ENCODE assay signal across 15 cellular contexts in the genomic region with DNA sequence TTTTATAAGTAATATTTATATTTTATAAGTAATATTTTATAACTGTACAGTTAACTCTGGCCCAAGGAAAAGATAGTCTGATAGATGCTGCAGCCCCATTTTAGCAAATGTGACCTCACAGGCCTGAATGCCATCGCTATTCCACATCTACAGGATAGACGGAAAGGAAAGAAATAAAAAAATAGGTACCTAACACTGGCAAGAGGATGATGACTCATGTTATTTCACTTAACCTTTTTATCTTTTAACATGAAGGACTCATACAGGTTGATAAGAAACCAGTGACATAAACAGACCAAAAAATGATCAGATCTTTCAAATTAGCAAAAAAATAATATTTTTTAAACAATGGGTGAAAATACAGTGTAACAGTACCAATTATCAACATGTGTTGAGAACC. TPM values are rescaled to one million over a fixed set of nuclear protein-coding genes. Genes with fewer than 3 reads are reported as not detected.
DNase-seq lines count a peak whose midpoint lies in the region; ATAC-seq and TF ChIP-seq lines count a peak whose summit lies in the region.
"Had no signal": no experiment of that assay in that cellular context is flagged by ENCODE, and none has a peak within 500 bp of the region (broad histone marks: within the 10 kb centered on the region; RNA-seq: fewer than 3 reads in every experiment).

No MANE protein-coding gene starts in this region.

- H2BK20ac ChIP-seq in IMR-90 (ENCODE audit: low read depth, low read length) = no peak overlapping the region

- no peaks in the 10 kb centered on the region for H4K20me1 ChIP-seq in IMR-90 (ENCODE audit: insufficient read depth, low read length)

- H3K9me1 ChIP-seq in IMR-90 (ENCODE audit: insufficient read depth, low read length) = no peaks in the 10 kb centered on the region; the same call in 1 of the 2 replicates

- CTCF ChIA-PET in IMR-90 (lab: Yijun Ruan, JAX) = no interaction called here

- ATAC-seq in IMR-90 (ENCODE audit: low read depth) = no peak
- no peak for ATAC-seq in activated naive CD8-positive, alpha-beta T cell treated with anti-CD3 and anti-CD28 coated beads, Interleukin-2, amount 50 U/mL, for 24 hours
- no peak for ATAC-seq in stimulated activated effector memory CD8-positive, alpha-beta T cell treated with anti-CD3 and anti-CD28 coated beads, Interleukin-12 subunit alpha, Interleukin-12 subunit beta, amount 100 ng/mL, for 72 hours
- ATAC-seq: esophagus mucosa, HCT116, pancreas had no signal

- TF ChIP-seq RAD21 in IMR-90 (IDR thresholded peaks at IDR 0.05; ENCODE audit: low read length) = no peak

- no peak for DNase-seq in activated naive CD4-positive, alpha-beta T cell treated with anti-CD3 and anti-CD28 coated beads, Interleukin-2, amount 50 U/mL, for 16 hours
- DNase-seq in IMR-90 (no peak), GM19238 (ENCODE audit: insufficient read length, low spot score) (no peak), iPS-NIHi7 (ENCODE audit: extremely low spot score) (no peak)
- DNase-seq in activated naive CD8-positive, alpha-beta T cell treated with anti-CD3 and anti-CD28 coated beads, Interleukin-2, amount 50 U/mL, for 24 hours = no peak
- DNase-seq in stimulated activated effector memory CD8-positive, alpha-beta T cell treated with anti-CD3 and anti-CD28 coated beads, Interleukin-12 subunit alpha, Interleukin-12 subunit beta, amount 100 ng/mL, for 72 hours (ENCODE audit: low spot score in 2 of 2) = no peak
- no peak for DNase-seq in stimulated activated CD4-positive, alpha-beta T cell treated with anti-CD3 and anti-CD28 coated beads, Interleukin-15, amount 100 ng/mL, for 24 hours
- DNase-seq: head of caudate nucleus, KG1, NCI-H1417, pancreas, spleen had no signal

- POLR2A ChIA-PET in IMR-90 (lab: Charles Lee; ENCODE audit: unreplicated experiment) = interaction anchor here (0.5 kb wide), 1 partner anchor 700 kb away, joined by 5 read pairs; no protein-coding TSS in a partner anchor

- no peak overlapping the region for H2BK15ac ChIP-seq in IMR-90 (ENCODE audit: low read depth, low read length)

- peak overlapping the region; percentile 92 for H3K4me3 Mint-ChIP-seq in activated naive CD4-positive, alpha-beta T cell treated with anti-CD3 and anti-CD28 coated beads, Interleukin-2, amount 50 U/mL, for 24 hours
- peak overlapping the region; percentile 95 for H3K4me3 Mint-ChIP-seq in activated naive CD8-positive, alpha-beta T cell treated with anti-CD3 and anti-CD28 coated beads, Interleukin-2, amount 50 U/mL, for 24 hours
- H3K4me3 Mint-ChIP-seq in stimulated activated effector memory CD8-positive, alpha-beta T cell treated with anti-CD3 and anti-CD28 coated beads, Interleukin-12 subunit alpha, Interleukin-12 subunit beta, amount 100 ng/mL, for 72 hours = peak overlapping the region; percentile 86

- H3K14ac ChIP-seq in IMR-90 (replicated peaks; ENCODE audit: low read depth, low read length) = no peak overlapping the region

- peak overlapping the region; percentile 67; the same call in 1 of the 2 replicates for H2BK120ac ChIP-seq in IMR-90 (ENCODE audit: low read depth, low read length)

- H3K4me1 Mint-ChIP-seq in activated naive CD4-positive, alpha-beta T cell treated with anti-CD3 and anti-CD28 coated beads, Interleukin-2, amount 50 U/mL, for 24 hours = peaks cover 79% of the 10 kb centered on the region
- peaks cover 86% of the 10 kb centered on the region for H3K4me1 Mint-ChIP-seq in activated naive CD8-positive, alpha-beta T cell treated with anti-CD3 and anti-CD28 coated beads, Interleukin-2, amount 50 U/mL, for 24 hours
- H3K4me1 Mint-ChIP-seq in stimulated activated effector memory CD8-positive, alpha-beta T cell treated with anti-CD3 and anti-CD28 coated beads, Interleukin-12 subunit alpha, Interleukin-12 subunit beta, amount 100 ng/mL, for 72 hours = peaks cover 58% of the 10 kb centered on the region

- TF ChIP-seq CTCF in IMR-90 (conservative IDR thresholded peaks at IDR 0.05; ENCODE audit: low read depth, low read length) = no peak

- no peak overlapping the region for H3K18ac ChIP-seq in IMR-90 (ENCODE audit: low read depth, low read length)

- H3K56ac ChIP-seq in IMR-90 (ENCODE audit: extremely low read depth, insufficient read depth, low read length) = no peak overlapping the region

- H3K79me1 ChIP-seq in IMR-90 (ENCODE audit: low read depth in 1 of 2, low read length in 2 of 2) = peaks cover 10 to 31% of the 10 kb centered on the region in 2 experiments

- in situ Hi-C loops in IMR-90 (cut with MboI; ENCODE audit: low sequenced_read_pairs) = loop anchor here (25.0 kb wide), 1 partner anchor 259 kb away; no protein-coding TSS in a partner anchor

- BruUV-seq in IMR-90 (replicated peaks; lab: Mats Ljungman, UMichigan) = no TSS peak

- peak overlapping the region; percentile 30; the same call in 1 of the 2 replicates for H3K9ac ChIP-seq in IMR-90 (ENCODE audit: low read depth, low read length)

- peaks cover 2% of the 10 kb centered on the region for H3K4me1 ChIP-seq in IMR-90 (ENCODE audit: control insufficient read depth, insufficient read depth, low read length)

- no peak overlapping the region for H2AK5ac ChIP-seq in IMR-90 (ENCODE audit: low read depth, low read length)

- H3K4ac ChIP-seq in IMR-90 (ENCODE audit: low read depth, low read length) = no peak overlapping the region

- peaks cover 34% of the 10 kb centered on the region for H3K36me3 Mint-ChIP-seq in activated naive CD4-positive, alpha-beta T cell treated with anti-CD3 and anti-CD28 coated beads, Interleukin-2, amount 50 U/mL, for 24 hours
- H3K36me3 Mint-ChIP-seq in activated naive CD8-positive, alpha-beta T cell treated with anti-CD3 and anti-CD28 coated beads, Interleukin-2, amount 50 U/mL, for 24 hours (ENCODE audit: low read depth) = peaks cover 36% of the 10 kb centered on the region
- peaks cover 52% of the 10 kb centered on the region for H3K36me3 Mint-ChIP-seq in stimulated activated effector memory CD8-positive, alpha-beta T cell treated with anti-CD3 and anti-CD28 coated beads, Interleukin-12 subunit alpha, Interleukin-12 subunit beta, amount 100 ng/mL, for 72 hours

- WGBS in IMR-90 (ENCODE audit: extremely low coverage in 2 of 2, insufficient read length in 1 of 2), 2 experiments = no CpG with 5 or more reads among the region's 2 CpGs

- H2BK5ac ChIP-seq in IMR-90 (ENCODE audit: low read depth, low read length, poor library complexity, severe bottlenecking) = peak overlapping the region; percentile 96

- no peak overlapping the region for H4K91ac ChIP-seq in IMR-90 (ENCODE audit: insufficient read depth, low read depth, low read length)

- H3K4me3 ChIP-seq in IMR-90 (ENCODE audit: insufficient read depth, low read depth, low read length) = no peak overlapping the region; the same call in 1 of the 2 replicates
- H3K4me3 ChIP-seq: pancreas had no signal

- no peak overlapping the region for H2AFZ ChIP-seq in IMR-90 (replicated peaks; ENCODE audit: low read length, poor library complexity)

- dilution Hi-C loops in IMR-90 (cut with HindIII; ENCODE audit: low sequenced_read_pairs, unreplicated experiment) = no loop called here

- H3K27me3 ChIP-seq in IMR-90 (ENCODE audit: control insufficient read depth, insufficient read depth, low read length) = no peaks in the 10 kb centered on the region
- H3K27me3 ChIP-seq: pancreas, spleen had no signal

- H4K5ac ChIP-seq in IMR-90 (ENCODE audit: low read depth, low read length) = no peak overlapping the region

- no peak for TF ChIP-seq POLR2A in IMR-90 (IDR thresholded peaks at IDR 0.05; ENCODE audit: low read depth, low read length)

- H3K9me3 Mint-ChIP-seq in activated naive CD4-positive, alpha-beta T cell treated with anti-CD3 and anti-CD28 coated beads, Interleukin-2, amount 50 U/mL, for 24 hours = no peaks in the 10 kb centered on the region
- no peaks in the 10 kb centered on the region for H3K9me3 Mint-ChIP-seq in activated naive CD8-positive, alpha-beta T cell treated with anti-CD3 and anti-CD28 coated beads, Interleukin-2, amount 50 U/mL, for 24 hours
- no peaks in the 10 kb centered on the region for H3K9me3 Mint-ChIP-seq in stimulated activated effector memory CD8-positive, alpha-beta T cell treated with anti-CD3 and anti-CD28 coated beads, Interleukin-12 subunit alpha, Interleukin-12 subunit beta, amount 100 ng/mL, for 72 hours

- H3K9me3 ChIP-seq in IMR-90 (ENCODE audit: control insufficient read depth, insufficient read depth, low read length) = no peaks in the 10 kb centered on the region
- H3K9me3 ChIP-seq: spleen had no signal

- H3K4me2 ChIP-seq in IMR-90 (ENCODE audit: low read depth, low read length) = peak overlapping the region; percentile 27; the same call in 1 of the 2 replicates

- H3K27me3 Mint-ChIP-seq in activated naive CD4-positive, alpha-beta T cell treated with anti-CD3 and anti-CD28 coated beads, Interleukin-2, amount 50 U/mL, for 24 hours = no peaks in the 10 kb centered on the region
- no peaks in the 10 kb centered on the region for H3K27me3 Mint-ChIP-seq in activated naive CD8-positive, alpha-beta T cell treated with anti-CD3 and anti-CD28 coated beads, Interleukin-2, amount 50 U/mL, for 24 hours

- no peak overlapping the region for H2AK9ac ChIP-seq in IMR-90 (replicated peaks; ENCODE audit: low read depth, low read length, poor library complexity)

- H3K27ac ChIP-seq in IMR-90 (ENCODE audit: insufficient read depth, low read length) = no peak overlapping the region
- H3K27ac ChIP-seq: pancreas had no signal

- H3K27ac Mint-ChIP-seq in activated naive CD4-positive, alpha-beta T cell treated with anti-CD3 and anti-CD28 coated beads, Interleukin-2, amount 50 U/mL, for 24 hours = peak overlapping the region; percentile 96
- peak overlapping the region; percentile 92 for H3K27ac Mint-ChIP-seq in activated naive CD8-positive, alpha-beta T cell treated with anti-CD3 and anti-CD28 coated beads, Interleukin-2, amount 50 U/mL, for 24 hours
- H3K27ac Mint-ChIP-seq in stimulated activated effector memory CD8-positive, alpha-beta T cell treated with anti-CD3 and anti-CD28 coated beads, Interleukin-12 subunit alpha, Interleukin-12 subunit beta, amount 100 ng/mL, for 72 hours = peak overlapping the region; percentile 93

- 0 out of 4 replicates have a peak overlapping the region, but pooled peaks of 1 of the 2 experiments have one; percentile 31 for H4K8ac ChIP-seq in IMR-90 (ENCODE audit: low read depth in 2 of 2, low read length in 2 of 2)

- intact Hi-C loops in IMR-90 (cut with micrococcal nuclease) = no loop called here

- H3K23ac ChIP-seq in IMR-90 (ENCODE audit: low read depth, low read length) = peak overlapping the region; percentile 41; the same call in 1 of the 2 replicates

- H3K36me3 ChIP-seq in IMR-90 (ENCODE audit: control insufficient read depth, insufficient read depth, low read length) = peaks cover 3% of the 10 kb centered on the region; the same call in 1 of the 2 replicates
- H3K36me3 ChIP-seq: pancreas had no signal

RNA-seq across cellular contexts. Expression of a gene that starts 2.7 kb away (rescaled TPM):
- 19.4 and 29.4 TPM in 2 replicates for total RNA-seq in IMR-90 (2012; rRNA removed)
- 13.9 and 17.4 TPM in 2 replicates for polyA plus RNA-seq in IMR-90 (2012; rRNA removed)
- polyA plus RNA-seq in IMR-90 (2012; cell fraction: cytosol; rRNA removed) = 3.0 and 4.3 TPM in 2 replicates
- 4.8 and 33.9 TPM in 2 replicates for polyA plus RNA-seq in IMR-90 (2012; cell fraction: nucleus; rRNA removed; ENCODE audit: low replicate concordance)

RNA-seq across cellular contexts. Expression of a gene that starts 15.3 kb away (rescaled TPM):
- total RNA-seq in IMR-90 (2012; rRNA removed) = 12.7 and 13.6 TPM in 2 replicates
- polyA plus RNA-seq in IMR-90 (2012; rRNA removed) = 8.6 and 10.8 TPM in 2 replicates
- 2.1 and 3.0 TPM in 2 replicates for polyA plus RNA-seq in IMR-90 (2012; cell fraction: cytosol; rRNA removed)
- polyA plus RNA-seq in IMR-90 (2012; cell fraction: nucleus; rRNA removed; ENCODE audit: low replicate concordance) = 0.53 and 2.4 TPM in 2 replicates

RNA-seq across cellular contexts. Expression of a gene that starts 57.3 kb away (rescaled TPM):
- total RNA-seq in IMR-90 (2012; rRNA removed) = 29.7 and 33.3 TPM in 2 replicates
- 17.3 and 17.5 TPM in 2 replicates for polyA plus RNA-seq in IMR-90 (2012; rRNA removed)
- 5.9 and 8.7 TPM in 2 replicates for polyA plus RNA-seq in IMR-90 (2012; cell fraction: cytosol; rRNA removed)
- 2.5 and 10.4 TPM in 2 replicates for polyA plus RNA-seq in IMR-90 (2012; cell fraction: nucleus; rRNA removed; ENCODE audit: low replicate concordance)
